20 cellular contexts compared by ENCODE assay signal in the genomic region with DNA sequence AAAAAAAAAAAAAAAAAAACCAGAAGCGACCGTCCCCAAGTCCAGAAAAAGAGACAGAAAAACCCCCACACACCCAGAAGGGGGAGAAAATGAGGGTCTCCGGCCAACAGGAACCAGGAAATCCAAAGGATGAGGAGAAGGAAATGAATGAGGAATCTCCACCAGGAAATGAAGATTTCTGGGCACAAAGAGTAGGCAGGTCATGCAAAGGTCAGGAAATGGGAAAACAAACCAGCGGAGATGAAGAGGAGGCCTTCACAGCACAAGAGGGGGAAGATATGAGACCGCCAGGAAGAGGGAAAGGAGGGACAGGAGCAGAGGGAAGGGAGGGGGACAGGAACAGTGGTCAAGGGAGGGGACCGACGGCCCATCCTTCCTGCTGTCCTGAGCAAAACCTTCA. TPM values are rescaled to one million over a fixed set of nuclear protein-coding genes. Genes with fewer than 3 reads are reported as not detected.
A peak's percentile ranks its signal among the peaks of the same experiment; 100 is the strongest.
DNase-seq lines count a peak whose midpoint lies in the region; ATAC-seq and TF ChIP-seq lines count a peak whose summit lies in the region.
"Had no signal": no experiment of that assay in that cellular context is flagged by ENCODE, and none has a peak within 500 bp of the region (broad histone marks: within the 10 kb centered on the region; RNA-seq: fewer than 3 reads in every experiment).

No MANE protein-coding gene starts in this region.

- peak overlapping the region in 2 of 3 experiments; percentile 30 to 52; a peak in 4 of 7 replicates for H3K27ac Mint-ChIP-seq in H9
- peak overlapping the region; percentile 73 for H3K27ac Mint-ChIP-seq in stimulated activated memory B cell treated with anti-CD40 and anti-IgM and Interleukin-4, amounts not matched to agents 10 μg/mL and 1 μg/mL and 100 μg/mL, for 72 hours

- ATAC-seq in lower lobe of right lung (no peak), HG03378 (IDR thresholded peaks at IDR 0.05; ENCODE audit: unreplicated experiment) (no peak)
- ATAC-seq in stimulated activated memory B cell treated with anti-CD40 and anti-IgM and Interleukin-4, amounts not matched to agents 10 μg/mL and 1 μg/mL and 100 μg/mL, for 72 hours: no peak
- ATAC-seq: activated naive CD4-positive, alpha-beta T cell treated with anti-CD3 and anti-CD28 coated beads, Interleukin-2, amount 50 U/mL, for 72 hours had no signal

- H3K9ac ChIP-seq in H9 (ENCODE audit: extremely low read depth, insufficient read length, low read length): no peak overlapping the region

- DNase-seq in H9 (no peak), adrenal gland (no peak), lower lobe of right lung (no peak), amniotic stem cell (lab: John Stamatoyannopoulos, UW) (no peak), DMS153 (lab: John Stamatoyannopoulos, UW) (no peak), mucosa of gallbladder (ENCODE audit: low spot score) (no peak)
- DNase-seq: activated CD4-positive, CD25-positive, alpha-beta regulatory T cell; hypothalamus; NCI-H1048; NCI-H226; OCI-M1; SW 1271 had no signal

- H4K20me1 ChIP-seq in H9 (ENCODE audit: control insufficient read depth, insufficient read depth, insufficient read length): no peaks in the 10 kb centered on the region

- no peaks in the 10 kb centered on the region for H3K27me3 Mint-ChIP-seq in H9 (ENCODE audit: low read depth)
- no peaks in the 10 kb centered on the region for H3K27me3 Mint-ChIP-seq in stimulated activated memory B cell treated with anti-CD40 and anti-IgM and Interleukin-4, amounts not matched to agents 10 μg/mL and 1 μg/mL and 100 μg/mL, for 72 hours

- no CpG with 5 or more reads among the region's 7 CpGs for WGBS in H9 (ENCODE audit: extremely low coverage, insufficient read length, low lambda C conversion rate)
- 56 to 62% (median 57%) methylated on average over 6 to 7 of the region's 7 CpGs for WGBS in adrenal gland, 4 donors

- H3T11ph ChIP-seq in H9 (ENCODE audit: low read length): no peak overlapping the region

- H3K9me3 Mint-ChIP-seq in H9: no peaks in the 10 kb centered on the region
- H3K9me3 Mint-ChIP-seq in stimulated activated memory B cell treated with anti-CD40 and anti-IgM and Interleukin-4, amounts not matched to agents 10 μg/mL and 1 μg/mL and 100 μg/mL, for 72 hours: no peaks in the 10 kb centered on the region
- H3K9me3 Mint-ChIP-seq: activated naive CD4-positive, alpha-beta T cell treated with anti-CD3 and anti-CD28 coated beads, Interleukin-2, amount 50 U/mL, for 72 hours had no signal

- H3K27ac ChIP-seq in H9 (ENCODE audit: insufficient read length, low read depth, low read length) (no peak overlapping the region), adrenal gland (peak overlapping the region in 3 of 5 donors; percentile 15 to 83 (median 60)), lower lobe of right lung (peak overlapping the region; percentile 31)
- H3K27ac ChIP-seq: prostate gland, upper lobe of right lung had no signal

- H3K79me2 ChIP-seq in H9 (ENCODE audit: insufficient read depth, low read length): peaks cover 6% of the 10 kb centered on the region; the same call in 1 of the 2 replicates

- H3K23ac ChIP-seq in H9 (ENCODE audit: insufficient read length, low read depth, low read length): no peak overlapping the region

- H2AFZ ChIP-seq in H9 (ENCODE audit: low read length): no peak overlapping the region

- H3K56ac ChIP-seq in H9 (ENCODE audit: insufficient read length, low read depth, low read length): no peak overlapping the region

- H2BK5ac ChIP-seq in H9 (ENCODE audit: insufficient read length, low read length): no peak overlapping the region

- TF ChIP-seq CTCF in H9 (conservative IDR thresholded peaks at IDR 0.05) (no peak), adrenal gland (IDR thresholded peaks at IDR 0.05) (no peak), lower lobe of right lung (IDR thresholded peaks at IDR 0.05) (no peak)

- no peak overlapping the region for H2BK12ac ChIP-seq in H9 (ENCODE audit: insufficient read length, low read depth, low read length)

- H3K4me1 ChIP-seq in H9 (ENCODE audit: insufficient read depth, low read length): no peaks in the 10 kb centered on the region
- peaks cover 4 to 5% of the 10 kb centered on the region in 2 donors for H3K4me1 ChIP-seq in adrenal gland (replicated peaks in 1 of 2)
- H3K4me1 ChIP-seq in lower lobe of right lung: peaks cover 14% of the 10 kb centered on the region
- H3K4me1 ChIP-seq: prostate gland had no signal

- H4K91ac ChIP-seq in H9 (ENCODE audit: insufficient read length, low read depth, low read length): no peak overlapping the region

- H3K4me3 ChIP-seq in adrenal gland (no peak overlapping the region), lower lobe of right lung (no peak overlapping the region)
- H3K4me3 ChIP-seq: prostate gland, upper lobe of right lung had no signal

- no peak overlapping the region for H2BK15ac ChIP-seq in H9 (ENCODE audit: low read depth, low read length)

- no peak overlapping the region for H4K5ac ChIP-seq in H9 (ENCODE audit: insufficient read length, low read depth, low read length)

- H3K4ac ChIP-seq in H9 (ENCODE audit: low read depth, low read length): no peak overlapping the region

- no peak overlapping the region for H3K4me3 Mint-ChIP-seq in H9
- peak overlapping the region; percentile 62 for H3K4me3 Mint-ChIP-seq in stimulated activated memory B cell treated with anti-CD40 and anti-IgM and Interleukin-4, amounts not matched to agents 10 μg/mL and 1 μg/mL and 100 μg/mL, for 72 hours

- no peaks in the 10 kb centered on the region for H3K9me3 ChIP-seq in H9 (ENCODE audit: control insufficient read depth, low read depth, low read length)
- H3K9me3 ChIP-seq in adrenal gland (replicated peaks in 1 of 3): no peaks in the 10 kb centered on the region
- H3K9me3 ChIP-seq in lower lobe of right lung: no peaks in the 10 kb centered on the region
- H3K9me3 ChIP-seq: prostate gland, upper lobe of right lung had no signal

- H2AK5ac ChIP-seq in H9 (ENCODE audit: insufficient read length, low read length): no peak overlapping the region

- peaks cover 4 to 27% of the 10 kb centered on the region in 2 experiments for H3K4me1 Mint-ChIP-seq in H9
- peaks cover 48% of the 10 kb centered on the region for H3K4me1 Mint-ChIP-seq in stimulated activated memory B cell treated with anti-CD40 and anti-IgM and Interleukin-4, amounts not matched to agents 10 μg/mL and 1 μg/mL and 100 μg/mL, for 72 hours

- no peak overlapping the region for H4K8ac ChIP-seq in H9 (replicated peaks; ENCODE audit: insufficient read length, low read depth, low read length)

- H3K36me3 ChIP-seq in adrenal gland (replicated peaks in 1 of 2): peaks cover 0 to 16% of the 10 kb centered on the region in 2 donors
- peaks cover 68% of the 10 kb centered on the region for H3K36me3 ChIP-seq in lower lobe of right lung

- peaks cover 6% of the 10 kb centered on the region for H3K79me1 ChIP-seq in H9 (ENCODE audit: insufficient read depth, low read depth, low read length, poor library complexity, severe bottlenecking)

- H3K27me3 ChIP-seq in H9 (ENCODE audit: insufficient read depth, low read length) (no peaks in the 10 kb centered on the region), adrenal gland (no peaks in the 10 kb centered on the region), lower lobe of right lung (ENCODE audit: low read depth) (no peaks in the 10 kb centered on the region)
- H3K27me3 ChIP-seq: upper lobe of right lung had no signal

- TF ChIP-seq POLR2A in adrenal gland (IDR thresholded peaks at IDR 0.05): no peak

- H3K14ac ChIP-seq in H9 (ENCODE audit: insufficient read depth, low read length): no peak overlapping the region

- peaks cover 67 to 84% (median 78%) of the 10 kb centered on the region in 3 experiments; a peak in 6 of 7 replicates for H3K36me3 Mint-ChIP-seq in H9 (ENCODE audit: insufficient read depth in 1 of 3, low read depth in 3 of 3)
- H3K36me3 Mint-ChIP-seq in stimulated activated memory B cell treated with anti-CD40 and anti-IgM and Interleukin-4, amounts not matched to agents 10 μg/mL and 1 μg/mL and 100 μg/mL, for 72 hours: no peaks in the 10 kb centered on the region
- H3K36me3 Mint-ChIP-seq: activated naive CD4-positive, alpha-beta T cell treated with anti-CD3 and anti-CD28 coated beads, Interleukin-2, amount 50 U/mL, for 72 hours; CD14-positive monocyte had no signal

- H3K23me2 ChIP-seq in H9 (ENCODE audit: insufficient read length, low read depth, low read length, poor library complexity, severe bottlenecking): no peaks in the 10 kb centered on the region

- H3K4me2 ChIP-seq in H9 (ENCODE audit: insufficient read depth, insufficient read length, low read length): no peak overlapping the region

- no peak overlapping the region for H2BK20ac ChIP-seq in H9 (ENCODE audit: low read depth, low read length, poor library complexity, severe bottlenecking)

- intact Hi-C loops in adrenal gland (cut with DNase I) (no loop called here), lower lobe of right lung (cut with DNase I) (no loop called here)

- no peak overlapping the region for H2BK120ac ChIP-seq in H9 (ENCODE audit: low read depth, low read length, poor library complexity, severe bottlenecking)

- H3K18ac ChIP-seq in H9 (ENCODE audit: insufficient read length, low read depth, low read length): no peak overlapping the region

RNA-seq across cellular contexts. Expression of a gene that starts 5.8 kb away (rescaled TPM):
- total RNA-seq in H9 (2021) (118 and 126 TPM in 2 replicates), adrenal gland (10 to 100 TPM; 17.3 to 42.8 (median 27.4) TPM), lower lobe of right lung (36.2 TPM), mucosa of gallbladder (18.0 TPM)
- polyA plus RNA-seq in adrenal gland: 10 to 100 TPM; 11.3 to 31.1 (median 28.7) TPM
- polyA plus RNA-seq: CD14-positive monocyte had no signal

RNA-seq across cellular contexts. Expression of a gene that starts 7.3 kb away (rescaled TPM):
- 2.3 and 3.5 TPM in 2 replicates for total RNA-seq in H9 (2021)
- total RNA-seq in adrenal gland: under 1 TPM in 3 of 8 donors, not detected in 5; 0.28 to 0.50 (median 0.42) TPM
- polyA plus RNA-seq in adrenal gland: under 1 TPM in 2 of 3 donors, not detected in 1; 0.44 to 0.56 TPM
- 0.92 TPM for total RNA-seq in lower lobe of right lung
- not detected for total RNA-seq in mucosa of gallbladder
- total RNA-seq: activated naive CD4-positive, alpha-beta T cell treated with anti-CD3 and anti-CD28 coated beads, Interleukin-2, amount 50 U/mL, for 72 hours; upper lobe of right lung had no signal
- polyA plus RNA-seq: CD14-positive monocyte had no signal

RNA-seq across cellular contexts. Expression of a gene that starts 21.2 kb away (rescaled TPM):
- not detected in 2 replicates for total RNA-seq in H9 (2021)
- total RNA-seq in adrenal gland: 10 to 100 TPM; 10.4 to 26.1 (median 19.0) TPM
- polyA plus RNA-seq in adrenal gland: 10 to 100 TPM in 1 of 3 donors, 1 to 10 TPM in 2; 5.4 to 27.1 (median 8.9) TPM
- 175 TPM for total RNA-seq in lower lobe of right lung
- 27.5 TPM for total RNA-seq in mucosa of gallbladder
- total RNA-seq: Daoy had no signal

RNA-seq across cellular contexts. Expression of a gene that starts 31.4 kb away (rescaled TPM):
- total RNA-seq in H9 (2021) (2.9 and 3.2 TPM in 2 replicates), adrenal gland (1 to 10 TPM in 3 of 8 donors, under 1 TPM in 4, not detected in 1; 0.25 to 1.7 (median 0.72) TPM), lower lobe of right lung (4.9 TPM), mucosa of gallbladder (0.86 TPM)
- 1 to 10 TPM; 1.1 to 3.5 (median 2.6) TPM for polyA plus RNA-seq in adrenal gland
- total RNA-seq: Daoy had no signal

RNA-seq across cellular contexts. Expression of a gene that starts 31.7 kb away (rescaled TPM):
- 0.39 TPM in 1 of 2 replicates, not detected in the other for total RNA-seq in H9 (2021)
- under 1 TPM in 2 of 8 donors, not detected in 6; 0.74 to 0.97 TPM for total RNA-seq in adrenal gland
- not detected for polyA plus RNA-seq in adrenal gland
- total RNA-seq in lower lobe of right lung: 3.1 TPM
- not detected for total RNA-seq in mucosa of gallbladder
- total RNA-seq: cerebellum, Daoy had no signal
- polyA plus RNA-seq: CD14-positive monocyte had no signal
